Comparison of ENCODE assay signal across 6 cellular contexts in the genomic region with DNA sequence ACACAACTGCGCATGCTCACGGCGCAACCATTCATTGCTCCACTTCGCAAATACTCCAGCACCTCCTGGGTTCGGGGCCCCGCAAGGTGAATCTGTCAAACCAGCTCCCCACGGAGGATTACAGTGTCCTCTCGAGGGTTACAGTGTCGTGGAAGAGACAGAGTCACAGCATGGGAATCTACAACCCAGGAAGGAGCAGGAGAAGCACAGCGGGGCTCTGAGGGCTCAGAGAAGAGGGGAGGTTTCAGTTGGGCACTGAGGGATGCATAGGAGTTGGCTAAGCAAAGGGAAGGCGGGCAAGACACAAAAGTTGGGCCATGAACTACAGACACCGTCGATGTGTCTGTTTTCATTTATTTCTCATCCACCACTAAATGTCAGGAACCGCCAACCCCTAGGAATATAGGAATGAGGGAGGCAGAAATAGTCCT. TPM values are rescaled to one million over a fixed set of nuclear protein-coding genes. Genes with fewer than 3 reads are reported as not detected.
DNase-seq lines count a peak whose midpoint lies in the region; TF ChIP-seq lines count a peak whose summit lies in the region.

No MANE protein-coding gene starts in this region.

- H3K4me3 ChIP-seq in GM12865 (ENCODE audit: low read depth, low read length), result peak overlapping the region; percentile 77
- peak overlapping the region; percentile 74 for H3K4me3 ChIP-seq in SU-DHL-6 (ENCODE audit: insufficient read depth, low read length, poor library complexity, severe bottlenecking)
- H3K4me3 ChIP-seq in hepatocyte, result peak overlapping the region; percentile 32
- H3K4me3 ChIP-seq in tibial artery, result peak overlapping the region; percentile 63 to 88

- H3K9me3 ChIP-seq in SU-DHL-6 (ENCODE audit: insufficient read depth, low read length), result no peaks in the 10 kb centered on the region
- no peaks in the 10 kb centered on the region for H3K9me3 ChIP-seq in hepatocyte (ENCODE audit: low read depth)
- no peaks in the 10 kb centered on the region for H3K9me3 ChIP-seq in tibial artery

- H3K79me2 ChIP-seq in SU-DHL-6 (ENCODE audit: insufficient read depth, low read length), result peaks cover 14% of the 10 kb centered on the region
- peaks cover 30% of the 10 kb centered on the region for H3K79me2 ChIP-seq in hepatocyte

- H3K4me1 ChIP-seq in hepatocyte (ENCODE audit: insufficient read depth) (peaks cover 8% of the 10 kb centered on the region), tibial artery (peaks cover 0 to 18% (median 14%) of the 10 kb centered on the region in 4 donors)

- H4K20me1 ChIP-seq in SU-DHL-6 (ENCODE audit: low read depth, low read length) (no peaks in the 10 kb centered on the region), hepatocyte (ENCODE audit: insufficient read depth, poor library complexity, severe bottlenecking) (no peaks in the 10 kb centered on the region)

- H3K27ac ChIP-seq in SU-DHL-6 (ENCODE audit: low read depth, low read length) (no peak overlapping the region), hepatocyte (peak overlapping the region; percentile 98), tibial artery (peak overlapping the region; percentile 91 to 96)

- no peak for TF ChIP-seq CTCF in GM12865 (IDR thresholded peaks at IDR 0.05; ENCODE audit: insufficient read depth, low read depth, low read length, missing control alignments)
- TF ChIP-seq CTCF in SU-DHL-6 (IDR thresholded peaks at IDR 0.05; ENCODE audit: insufficient read depth, low read length, poor library complexity, severe bottlenecking), result no peak
- TF ChIP-seq CTCF in hepatocyte (IDR thresholded peaks at IDR 0.05; ENCODE audit: poor library complexity), result no peak
- no peak for TF ChIP-seq CTCF in tibial artery (IDR thresholded peaks at IDR 0.05)

- H3K27me3 ChIP-seq in SU-DHL-6 (ENCODE audit: low read length), result no peaks in the 10 kb centered on the region
- H3K27me3 ChIP-seq in hepatocyte, result no peaks in the 10 kb centered on the region
- no peaks in the 10 kb centered on the region for H3K27me3 ChIP-seq in tibial artery

- no peaks in the 10 kb centered on the region for H3K36me3 ChIP-seq in SU-DHL-6 (ENCODE audit: low read length)
- H3K36me3 ChIP-seq in hepatocyte (replicated peaks; ENCODE audit: insufficient read depth, low read depth), result no peaks in the 10 kb centered on the region
- H3K36me3 ChIP-seq in tibial artery, result peaks cover 0 to 17% (median 11%) of the 10 kb centered on the region in 3 donors

- intact Hi-C loops in tibial artery (cut with DNase I; ENCODE audit: low total_unique reads), result no loop called here

- peak overlapping the region; percentile 79 for H3K9ac ChIP-seq in SU-DHL-6 (ENCODE audit: low read length)

- no peaks in the 10 kb centered on the region for H3K9me2 ChIP-seq in SU-DHL-6 (replicated peaks; ENCODE audit: insufficient read depth, low read length)
- no peaks in the 10 kb centered on the region for H3K9me2 ChIP-seq in hepatocyte (replicated peaks; ENCODE audit: insufficient read depth)

- H2AFZ ChIP-seq in SU-DHL-6 (ENCODE audit: low read depth, low read length, severe bottlenecking) (peak overlapping the region; percentile 98), hepatocyte (peak overlapping the region; percentile 68)

- H3F3A ChIP-seq in SU-DHL-6 (ENCODE audit: insufficient read depth), result peaks cover 4% of the 10 kb centered on the region; the same call in 1 of the 2 replicates

- peak overlapping the region; percentile 95 for H3K4me2 ChIP-seq in SU-DHL-6 (ENCODE audit: low read depth, low read length, poor library complexity, severe bottlenecking)
- H3K4me2 ChIP-seq in hepatocyte, result peak overlapping the region; percentile 82

- DNase-seq in GM12865 (ENCODE audit: low read depth) (no peak), hepatocyte (ENCODE audit: low spot score) (no peak), tibial artery (peak in 1 of 2 donors; percentile 54), NCI-H1694 (lab: John Stamatoyannopoulos, UW) (no peak), middle frontal gyrus (ENCODE audit: extremely low spot score, low spot score) (no peak)

- 20% methylated on average over 14 of the region's 14 CpGs for WGBS in hepatocyte (ENCODE audit: low lambda C conversion rate, missing lambda C conversion rate)

RNA-seq across cellular contexts. Expression of gene GTF2F1, which starts 1.0 kb away (rescaled TPM):
- 47.5 and 52.1 TPM in 2 replicates for total RNA-seq in hepatocyte
- polyA plus RNA-seq in hepatocyte, result 40.0 and 44.6 TPM in 2 replicates

RNA-seq across cellular contexts. Expression of gene PSPN, which starts 18.3 kb away (rescaled TPM):
- total RNA-seq in hepatocyte, result 2.4 and 2.7 TPM in 2 replicates
- polyA plus RNA-seq in hepatocyte, result 1.5 and 2.7 TPM in 2 replicates

RNA-seq across cellular contexts. Expression of gene ALKBH7, which starts 21.4 kb away (rescaled TPM):
- 42.8 and 45.3 TPM in 2 replicates for total RNA-seq in hepatocyte
- 99.3 and 116 TPM in 2 replicates for polyA plus RNA-seq in hepatocyte

RNA-seq across cellular contexts. Expression of gene KHSRP, which starts 30.6 kb away (rescaled TPM):
- 94.2 and 133 TPM in 2 replicates for total RNA-seq in hepatocyte
- polyA plus RNA-seq in hepatocyte, result 196 and 202 TPM in 2 replicates

RNA-seq across cellular contexts. Expression of gene CLPP, which starts 32.7 kb away (rescaled TPM):
- total RNA-seq in hepatocyte, result 52.8 and 69.5 TPM in 2 replicates
- 93.6 and 106 TPM in 2 replicates for polyA plus RNA-seq in hepatocyte
